ENCODE assay signal across 21 cellular contexts in genomic region chr15:92328207-92328606, GRCh38.
DNase-seq lines count a peak whose midpoint lies in the region; ATAC-seq, FAIRE-seq and TF ChIP-seq lines count a peak whose summit lies in the region.
"Had no signal": no experiment of that assay in that cellular context is flagged by ENCODE, and none has a peak within 500 bp of the region (broad histone marks: within the 10 kb centered on the region; RNA-seq: fewer than 3 reads in every experiment).

No MANE protein-coding gene starts in this region.

- ATAC-seq in left lobe of liver (peak; percentile 53), upper lobe of right lung (peak; percentile 60)
- ATAC-seq: GM12878, HepG2 had no signal

- no peak for DNase-seq in GM19239 (ENCODE audit: insufficient read length, low spot score)
- peak; percentile 26 for DNase-seq in NCI-H2029 (lab: John Stamatoyannopoulos, UW)
- DNase-seq in left lobe of liver (ENCODE audit: low spot score) = no peak
- no peak for DNase-seq in upper lobe of right lung
- no peak for DNase-seq in effector CD4-positive, alpha-beta T cell
- DNase-seq in stimulated activated CD4-positive, alpha-beta T cell treated with anti-CD3 and anti-CD28 coated beads, Interleukin-4, amount 100 ng/mL, for 1 hour = no peak
- DNase-seq: ACHN; BE2C; C1 segment of cervical spinal cord; CD4-positive, CD25-positive, alpha-beta regulatory T cell; CD8-positive, alpha-beta memory T cell; COR-L47; DMS 273 treated with DMSO at 0.1 percent for 48 hours; DMS53; DND-41; EL; H9 had no signal

- no peaks in the 10 kb centered on the region for H3K27me3 ChIP-seq in upper lobe of right lung
- H3K27me3 ChIP-seq: BE2C had no signal

- H3K4me1 ChIP-seq in upper lobe of right lung = no peaks in the 10 kb centered on the region

- H3K9me3 ChIP-seq in upper lobe of right lung = no peaks in the 10 kb centered on the region

- H3K36me3 ChIP-seq in upper lobe of right lung = no peaks in the 10 kb centered on the region
- H3K36me3 ChIP-seq: BE2C had no signal

- intact Hi-C loops in upper lobe of right lung (cut with DNase I) = no loop called here

- no peak for TF ChIP-seq CTCF in upper lobe of right lung (IDR thresholded peaks at IDR 0.05)

- H3K27ac ChIP-seq in upper lobe of right lung = no peak overlapping the region

- FAIRE-seq in GM19239 (lab: Jason Lieb, UNC) = peak; percentile 33
- FAIRE-seq: A204.1, GM12878, H1, HepG2 had no signal

- no peak overlapping the region for H3K4me3 ChIP-seq in upper lobe of right lung
- H3K4me3 ChIP-seq: GM12878 had no signal
